18 cellular contexts compared by ENCODE assay signal in genomic region chr6:145313041-145313855, GRCh38.
DNase-seq lines count a peak whose midpoint lies in the region; ATAC-seq, FAIRE-seq and TF ChIP-seq lines count a peak whose summit lies in the region.
"Had no signal": no experiment of that assay in that cellular context is flagged by ENCODE, and none has a peak within 500 bp of the region (broad histone marks: within the 10 kb centered on the region; RNA-seq: fewer than 3 reads in every experiment).

No MANE protein-coding gene starts in this region.

- no peak for TF ChIP-seq CTCF in Peyer's patch (IDR thresholded peaks at IDR 0.05)
- no peak for TF ChIP-seq CTCF in mucosa of descending colon (IDR thresholded peaks at IDR 0.05)

- H3K36me3 ChIP-seq in Peyer's patch (no peaks in the 10 kb centered on the region), mucosa of descending colon (ENCODE audit: low read depth) (no peaks in the 10 kb centered on the region)
- H3K36me3 ChIP-seq: HAP-1 had no signal

- WGBS in right cardiac atrium: 91% methylated on average over 1 of the region's 1 CpG

- intact Hi-C loops in mucosa of descending colon (cut with DNase I, micrococcal nuclease): no loop called here
- intact Hi-C loops in right cardiac atrium (cut with DNase I): no loop called here

- DNase-seq in NCI-H82 (lab: John Stamatoyannopoulos, UW) (peak; percentile 30), left kidney (ENCODE audit: low read depth, low spot score) (peak; percentile 16), renal cortical epithelial cell (ENCODE audit: low read depth) (peak; percentile 96), Peyer's patch (no peak), mucosa of descending colon (no peak), right cardiac atrium (no peak), NCI-H2107 treated with DMSO at 0.1 percent for 48 hours (lab: John Stamatoyannopoulos, UW; ENCODE audit: unreplicated experiment) (no peak)
- DNase-seq: C1 segment of cervical spinal cord; Caco-2; CD4-positive, alpha-beta memory T cell; DMS153; DND-41; GOT3 had no signal

- no peak overlapping the region for H3K4me3 ChIP-seq in Peyer's patch
- H3K4me3 ChIP-seq in mucosa of descending colon: no peak overlapping the region
- no peak overlapping the region for H3K4me3 ChIP-seq in right cardiac atrium (ENCODE audit: low read length)
- H3K4me3 ChIP-seq: HAP-1 had no signal

- H3K9me3 ChIP-seq in Peyer's patch: no peaks in the 10 kb centered on the region
- no peaks in the 10 kb centered on the region for H3K9me3 ChIP-seq in mucosa of descending colon
- no peaks in the 10 kb centered on the region for H3K9me3 ChIP-seq in right cardiac atrium (ENCODE audit: control insufficient read depth, low read length)
- H3K9me3 ChIP-seq: Caco-2, HAP-1 had no signal

- ATAC-seq in mucosa of descending colon (no peak), right cardiac atrium (no peak)

- H3K27ac ChIP-seq in Peyer's patch (no peak overlapping the region), right cardiac atrium (ENCODE audit: low read length) (no peak overlapping the region)

- peak; percentile 56 for FAIRE-seq in islet of Langerhans (lab: Jason Lieb, UNC)
- FAIRE-seq: G401.6, GM12892, H54 had no signal

- no peaks in the 10 kb centered on the region for H3K4me1 ChIP-seq in Peyer's patch
- H3K4me1 ChIP-seq in mucosa of descending colon (ENCODE audit: low read depth): no peaks in the 10 kb centered on the region
- H3K4me1 ChIP-seq in right cardiac atrium (ENCODE audit: control insufficient read depth, insufficient read depth, low read length): no peaks in the 10 kb centered on the region
- H3K4me1 ChIP-seq: Caco-2 had no signal

- H3K27me3 ChIP-seq in Peyer's patch (no peaks in the 10 kb centered on the region), right cardiac atrium (ENCODE audit: control insufficient read depth, insufficient read depth) (no peaks in the 10 kb centered on the region)

- no peak for TF ChIP-seq POLR2A in Peyer's patch (IDR thresholded peaks at IDR 0.05)

Comparison
In these comparisons a context has a peak if more than half of its experiments do, and no peak if none do; other contexts are left out.
1. DNase-seq: peak in NCI-H82 (single experiment), left kidney (single experiment) and renal cortical epithelial cell (single experiment); none in Peyer's patch (0 of 3), mucosa of descending colon (0 of 3), right cardiac atrium (0 of 3) and NCI-H2107 treated with DMSO at 0.1 percent for 48 hours (single experiment).